8 cellular contexts compared by ENCODE assay signal in genomic region chr6:37171141-37171969, GRCh38. TPM values are rescaled to one million over a fixed set of nuclear protein-coding genes. Genes with fewer than 3 reads are reported as not detected.
DNase-seq lines count a peak whose midpoint lies in the region; ATAC-seq and TF ChIP-seq lines count a peak whose summit lies in the region.

No MANE protein-coding gene starts in this region.

- no peak for ATAC-seq in stimulated activated naive CD8-positive, alpha-beta T cell treated with anti-CD3 and anti-CD28 coated beads, Interleukin-15, amount 100 ng/mL, for 72 hours
- ATAC-seq in GM18868 (IDR thresholded peaks at IDR 0.05; ENCODE audit: unreplicated experiment) = no peak

- no peaks in the 10 kb centered on the region for H3K9me3 Mint-ChIP-seq in stimulated activated naive CD8-positive, alpha-beta T cell treated with anti-CD3 and anti-CD28 coated beads, Interleukin-15, amount 100 ng/mL, for 72 hours

- peaks cover 56% of the 10 kb centered on the region for H3K4me1 Mint-ChIP-seq in stimulated activated naive CD8-positive, alpha-beta T cell treated with anti-CD3 and anti-CD28 coated beads, Interleukin-15, amount 100 ng/mL, for 72 hours

- H3K4me1 ChIP-seq in BE2C = peaks cover 3% of the 10 kb centered on the region; the same call in 1 of the 2 replicates

- peak; percentile 6; the same call in 1 of the 2 replicates for TF ChIP-seq CTCF in BE2C (IDR thresholded peaks at IDR 0.05; ENCODE audit: low read depth, low read length)
- TF ChIP-seq CTCF in WERI-Rb-1 (IDR thresholded peaks at IDR 0.05; ENCODE audit: low read depth, low read length) = no peak
- TF ChIP-seq CTCF in dorsolateral prefrontal cortex (IDR thresholded peaks at IDR 0.05 in 54 of 56, conservative IDR thresholded peaks at IDR 0.05 in 2 of 56; ENCODE audit: low read depth in 1 of 56, partially characterized antibody in 56 of 56) = no peak

- H3K27me3 Mint-ChIP-seq in stimulated activated naive CD8-positive, alpha-beta T cell treated with anti-CD3 and anti-CD28 coated beads, Interleukin-15, amount 100 ng/mL, for 72 hours = no peaks in the 10 kb centered on the region

- H3K36me3 ChIP-seq in BE2C = peaks cover 16% of the 10 kb centered on the region
- peaks cover 33% of the 10 kb centered on the region for H3K36me3 ChIP-seq in WERI-Rb-1

- peak overlapping the region; percentile 89 to 99 for H3K4me3 Mint-ChIP-seq in stimulated activated naive CD8-positive, alpha-beta T cell treated with anti-CD3 and anti-CD28 coated beads, Interleukin-15, amount 100 ng/mL, for 72 hours

- peak overlapping the region; percentile 98 to 99 for H3K27ac Mint-ChIP-seq in stimulated activated naive CD8-positive, alpha-beta T cell treated with anti-CD3 and anti-CD28 coated beads, Interleukin-15, amount 100 ng/mL, for 72 hours

- no peaks in the 10 kb centered on the region for H3K27me3 ChIP-seq in BE2C
- H3K27me3 ChIP-seq in WERI-Rb-1 (ENCODE audit: insufficient read depth, low read depth, severe bottlenecking) = no peaks in the 10 kb centered on the region
- no peaks in the 10 kb centered on the region for H3K27me3 ChIP-seq in dorsolateral prefrontal cortex

- H3K4me3 ChIP-seq in BE2C (ENCODE audit: low read depth, low read length) = peak overlapping the region; percentile 87
- H3K4me3 ChIP-seq in WERI-Rb-1 (ENCODE audit: low read depth, low read length) = peak overlapping the region; percentile 89
- H3K4me3 ChIP-seq in dorsolateral prefrontal cortex = peak overlapping the region; percentile 63 to 98 (median 90)

- DNase-seq in BE2C = peak; percentile 32
- peak; percentile 53 for DNase-seq in HK-2 (ENCODE audit: unreplicated experiment)
- DNase-seq in WERI-Rb-1 = peak; percentile 47
- DNase-seq in dorsolateral prefrontal cortex = peak in 9 of 10 donors; percentile 22 to 66 (median 39)
- DNase-seq in medulla oblongata (ENCODE audit: extremely low spot score) = peak; percentile 64
- peak; percentile 49 to 54 for DNase-seq in stimulated activated naive CD8-positive, alpha-beta T cell treated with anti-CD3 and anti-CD28 coated beads, Interleukin-15, amount 100 ng/mL, for 72 hours
- no peak for DNase-seq in foreskin melanocyte

- intact Hi-C loops in dorsolateral prefrontal cortex (cut with DNase I) = loop anchor here (5.0 to 10.0 kb wide), 5 partner anchors 36 to 287 kb away; partner anchors contain the start of gene C6orf89 (in 2 of the 2)

- H3K27ac ChIP-seq in WERI-Rb-1 = no peak overlapping the region
- peak overlapping the region; percentile 32 to 97 (median 91) for H3K27ac ChIP-seq in dorsolateral prefrontal cortex

- H3K9me3 ChIP-seq in BE2C (no peaks in the 10 kb centered on the region), WERI-Rb-1 (ENCODE audit: severe bottlenecking) (no peaks in the 10 kb centered on the region)

RNA-seq across cellular contexts. Expression of gene PIM1, which starts 1.4 kb away (rescaled TPM):
- polyA plus RNA-seq in BE2C (2012; ENCODE audit: insufficient read depth, insufficient read length, low read depth) = 64.9 TPM
- 10 to 100 TPM in 113 of 120 experiments, 1 to 10 TPM in 7; 8.8 to 61.4 (median 18.1) TPM for total RNA-seq in dorsolateral prefrontal cortex
